In the genomic region with DNA sequence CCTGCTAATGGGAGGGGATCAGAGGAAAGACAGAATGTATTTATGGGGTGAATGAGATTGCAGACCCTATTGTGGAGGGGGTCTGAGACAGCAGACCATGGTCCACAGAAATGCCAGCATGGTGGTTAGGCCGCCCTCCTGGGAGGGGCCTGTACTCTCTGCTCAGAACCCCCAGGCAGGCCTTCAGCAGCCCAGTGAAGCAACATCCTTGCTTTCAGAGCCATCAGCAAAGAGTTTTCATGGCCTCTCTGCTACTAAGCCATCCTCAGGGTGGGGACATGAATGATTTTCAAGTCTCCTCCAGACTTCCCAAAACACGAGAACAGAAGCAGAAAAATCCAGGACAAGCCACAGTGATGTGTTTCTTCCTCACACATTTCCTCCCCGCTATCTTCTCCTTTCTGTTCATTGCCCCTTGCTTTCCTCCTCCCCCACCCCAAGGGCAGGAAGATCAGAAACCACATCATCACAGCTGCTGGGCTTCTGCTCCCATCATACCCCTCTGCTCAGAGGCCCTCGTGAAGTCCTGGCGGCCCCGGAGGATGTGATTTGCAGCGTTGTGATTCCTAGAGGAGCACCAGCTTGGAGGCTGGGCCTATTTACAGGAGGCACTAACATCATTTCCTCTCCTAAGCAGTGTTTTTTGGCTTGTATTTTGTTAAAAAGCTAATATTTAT, we compare ENCODE assay signal across 22 cellular contexts. TPM values are rescaled to one million over a fixed set of nuclear protein-coding genes. Genes with fewer than 3 reads are reported as not detected.
A peak's percentile ranks its signal among the peaks of the same experiment; 100 is the strongest.
DNase-seq lines count a peak whose midpoint lies in the region; ATAC-seq, FAIRE-seq and TF ChIP-seq lines count a peak whose summit lies in the region.
"Had no signal": no experiment of that assay in that cellular context is flagged by ENCODE, and none has a peak within 500 bp of the region (broad histone marks: within the 10 kb centered on the region; RNA-seq: fewer than 3 reads in every experiment).

No MANE protein-coding gene starts in this region.

- H3K4me1 ChIP-seq in BLaER1 (peaks cover 93% of the 10 kb centered on the region), endothelial cell of umbilical vein (ENCODE audit: control insufficient read depth, extremely low read depth, insufficient read depth, low read length) (peaks cover 55% of the 10 kb centered on the region), neural progenitor cell (peaks cover 25% of the 10 kb centered on the region), ovary (ENCODE audit: insufficient read depth) (peaks cover 6% of the 10 kb centered on the region)

- H3K36me3 Mint-ChIP-seq in neural progenitor cell, result no peaks in the 10 kb centered on the region
- H3K36me3 Mint-ChIP-seq in effector memory CD8-positive, alpha-beta T cell (ENCODE audit: insufficient read depth), result no peaks in the 10 kb centered on the region
- H3K36me3 Mint-ChIP-seq: CD4-positive, CD25-positive, alpha-beta regulatory T cell had no signal

- H2AFZ ChIP-seq in endothelial cell of umbilical vein (ENCODE audit: low read depth, low read length), result peak overlapping the region; percentile 70
- H2AFZ ChIP-seq in neural progenitor cell (replicated peaks), result no peak overlapping the region

- POLR2A ChIA-PET in endothelial cell of umbilical vein (lab: Charles Lee), result no interaction called here

- dilution Hi-C loops in endothelial cell of umbilical vein (cut with MboI; ENCODE audit: extremely low pct_ligation_motif_present, low sequenced_read_pairs), result no loop called here

- H3K27me3 ChIP-seq in BLaER1, result no peaks in the 10 kb centered on the region
- H3K27me3 ChIP-seq in endothelial cell of umbilical vein (ENCODE audit: control insufficient read depth in 2 of 2, insufficient read depth in 2 of 2, low read length in 2 of 2), result no peaks in the 10 kb centered on the region
- H3K27me3 ChIP-seq in neural progenitor cell, result peaks cover 81% of the 10 kb centered on the region
- H3K27me3 ChIP-seq in ovary, result no peaks in the 10 kb centered on the region
- H3K27me3 ChIP-seq: esophagus muscularis mucosa, vagina had no signal

- TF ChIP-seq POLR2A in endothelial cell of umbilical vein (IDR thresholded peaks at IDR 0.05; ENCODE audit: low read depth, low read length) (no peak), ovary (IDR thresholded peaks at IDR 0.05) (no peak)

- BruUV-seq in endothelial cell of umbilical vein (replicated peaks; lab: Mats Ljungman, UMichigan), result no TSS peak

- peaks cover 18% of the 10 kb centered on the region for H3F3A ChIP-seq in neural progenitor cell (ENCODE audit: low read depth)

- H3K9me3 Mint-ChIP-seq in neural progenitor cell, result peaks cover 5% of the 10 kb centered on the region
- H3K9me3 Mint-ChIP-seq in effector memory CD8-positive, alpha-beta T cell, result no peaks in the 10 kb centered on the region

- no peak for TF ChIP-seq EP300 in ovary (IDR thresholded peaks at IDR 0.05)

- DNase-seq in KBM-7 (peak; percentile 32), endothelial cell of umbilical vein (ENCODE audit: low read depth, low spot score) (peak; percentile 50), neural progenitor cell (ENCODE audit: low spot score) (no peak), ovary (no peak), NCI-H2227 (lab: John Stamatoyannopoulos, UW; ENCODE audit: unreplicated experiment) (no peak)
- no peak for DNase-seq in effector memory CD8-positive, alpha-beta T cell
- DNase-seq: activated effector memory CD4-positive, alpha-beta T cell treated with Interleukin-2 at 50 U/mL for 16 hours; amygdala; caudate nucleus; H7; left colon; NCI-H146; NCI-H774; psoas muscle; stimulated activated CD4-positive, alpha-beta T cell treated with anti-CD3 and anti-CD28 coated beads, Interleukin-4, amount 100 ng/mL, for 4 hours had no signal

- intact Hi-C loops in endothelial cell of umbilical vein (cut with micrococcal nuclease), result no loop called here
- intact Hi-C loops in ovary (cut with DNase I), result no loop called here

- FAIRE-seq in endothelial cell of umbilical vein (lab: Jason Lieb, UNC), result peak; percentile 66
- FAIRE-seq: GM12892, RCC 7860 had no signal

- in situ Hi-C loops in KBM-7 (cut with MboI; ENCODE audit: low pct_unique_long_range_greater_than_20kb, low sequenced_read_pairs), result loop anchor here (25.0 kb wide), 2 partner anchors 164 to 389 kb away; partner anchors contain the start of gene ARHGAP29

- H4K20me1 ChIP-seq in BLaER1 (no peaks in the 10 kb centered on the region), endothelial cell of umbilical vein (replicated peaks; ENCODE audit: control insufficient read depth, extremely low read depth, insufficient read depth, low read length) (no peaks in the 10 kb centered on the region), neural progenitor cell (ENCODE audit: low read depth) (no peaks in the 10 kb centered on the region)

- H3K9ac ChIP-seq in BLaER1 (peak overlapping the region; percentile 73), endothelial cell of umbilical vein (replicated peaks; ENCODE audit: extremely low read depth, insufficient read depth, low read length) (no peak overlapping the region), neural progenitor cell (no peak overlapping the region)

- no peak overlapping the region for H3K4me3 Mint-ChIP-seq in neural progenitor cell
- no peak overlapping the region for H3K4me3 Mint-ChIP-seq in effector memory CD8-positive, alpha-beta T cell
- H3K4me3 Mint-ChIP-seq: CD4-positive, CD25-positive, alpha-beta regulatory T cell had no signal

- CTCF ChIA-PET in endothelial cell of umbilical vein (lab: Charles Lee), result interaction anchor here (0.8 to 4.1 kb wide), 5 partner anchors 11 to 263 kb away, joined by 4 to 19 read pairs (median 5); no protein-coding TSS in a partner anchor

- H3K4me3 ChIP-seq in BLaER1, result peak overlapping the region; percentile 11
- no peak overlapping the region for H3K4me3 ChIP-seq in endothelial cell of umbilical vein (replicated peaks in 1 of 3; ENCODE audit: insufficient read depth in 1 of 3, low read depth in 1 of 3, low read length in 3 of 3)
- no peak overlapping the region for H3K4me3 ChIP-seq in neural progenitor cell
- H3K4me3 ChIP-seq in ovary, result no peak overlapping the region
- H3K4me3 ChIP-seq: esophagus muscularis mucosa, psoas muscle, vagina had no signal

- ATAC-seq in effector memory CD8-positive, alpha-beta T cell (replicated peaks), result no peak
- no peak for ATAC-seq in HG03521 (IDR thresholded peaks at IDR 0.05; ENCODE audit: unreplicated experiment)
- ATAC-seq: left colon, psoas muscle had no signal

- peak overlapping the region; percentile 88 for H3K27ac Mint-ChIP-seq in neural progenitor cell
- H3K27ac Mint-ChIP-seq in effector memory CD8-positive, alpha-beta T cell, result no peak overlapping the region
- H3K27ac Mint-ChIP-seq: CD4-positive, CD25-positive, alpha-beta regulatory T cell had no signal

- no peaks in the 10 kb centered on the region for H3K9me1 ChIP-seq in endothelial cell of umbilical vein (replicated peaks; ENCODE audit: control insufficient read depth, extremely low read depth, insufficient read depth, low read length)

- H3K36me3 ChIP-seq in BLaER1 (no peaks in the 10 kb centered on the region), endothelial cell of umbilical vein (ENCODE audit: control insufficient read depth in 2 of 2, extremely low read depth in 1 of 2, insufficient read depth in 2 of 2, low read length in 2 of 2) (no peaks in the 10 kb centered on the region), neural progenitor cell (no peaks in the 10 kb centered on the region), ovary (no peaks in the 10 kb centered on the region)
- H3K36me3 ChIP-seq: esophagus muscularis mucosa, vagina had no signal

- TF ChIP-seq CTCF in endothelial cell of umbilical vein (IDR thresholded peaks at IDR 0.05; ENCODE audit: extremely low read depth in 1 of 2, insufficient read depth in 1 of 2, low read depth in 1 of 2, low read length in 2 of 2), result no peak
- no peak for TF ChIP-seq CTCF in neural progenitor cell (IDR thresholded peaks at IDR 0.05)
- TF ChIP-seq CTCF in ovary (IDR thresholded peaks at IDR 0.05), result no peak

- 70 to 84% (median 84%) methylated on average over 7 of the region's 7 CpGs for WGBS in ovary, 3 donors

- H3K9me3 ChIP-seq in BLaER1, result no peaks in the 10 kb centered on the region
- H3K9me3 ChIP-seq in endothelial cell of umbilical vein (replicated peaks; ENCODE audit: control insufficient read depth, insufficient read depth, low read length), result no peaks in the 10 kb centered on the region
- no peaks in the 10 kb centered on the region for H3K9me3 ChIP-seq in neural progenitor cell (ENCODE audit: low read depth)
- no peaks in the 10 kb centered on the region for H3K9me3 ChIP-seq in ovary
- H3K9me3 ChIP-seq: esophagus muscularis mucosa, psoas muscle, vagina had no signal

- H3K27me3 Mint-ChIP-seq in neural progenitor cell (ENCODE audit: insufficient read depth, low read depth), result peaks cover 7% of the 10 kb centered on the region
- H3K27me3 Mint-ChIP-seq in effector memory CD8-positive, alpha-beta T cell, result peaks cover 12 to 18% of the 10 kb centered on the region in 2 donors

- H3K4me1 Mint-ChIP-seq in neural progenitor cell, result peaks cover 30% of the 10 kb centered on the region
- peaks cover 0 to 3% of the 10 kb centered on the region in 2 donors for H3K4me1 Mint-ChIP-seq in effector memory CD8-positive, alpha-beta T cell (ENCODE audit: low read depth in 2 of 2)

- H3K4me2 ChIP-seq in BLaER1 (peak overlapping the region; percentile 91), endothelial cell of umbilical vein (ENCODE audit: insufficient read depth, low read length) (no peak overlapping the region), neural progenitor cell (no peak overlapping the region)

- H3K79me2 ChIP-seq in endothelial cell of umbilical vein (ENCODE audit: control insufficient read depth, insufficient read depth, low read length) (no peaks in the 10 kb centered on the region), neural progenitor cell (ENCODE audit: low read depth) (no peaks in the 10 kb centered on the region)

- H3K27ac ChIP-seq in BLaER1, result peak overlapping the region; percentile 95
- H3K27ac ChIP-seq in endothelial cell of umbilical vein (ENCODE audit: insufficient read depth, low read depth, low read length), result peak overlapping the region; percentile 44
- H3K27ac ChIP-seq in neural progenitor cell, result no peak overlapping the region
- H3K27ac ChIP-seq in ovary, result no peak overlapping the region
- H3K27ac ChIP-seq: esophagus muscularis mucosa, psoas muscle, vagina had no signal

TF ChIP-seq in endothelial cell of umbilical vein, 7 proteins besides CTCF, POLR2A, EP300 and RAD21 (continues in another document):
- TF ChIP-seq POLR2AphosphoS5 (IDR thresholded peaks at IDR 0.05; ENCODE audit: insufficient read depth, low read depth, low read length), result no peak

RNA-seq across cellular contexts. Expression of gene ABCA4, which starts 48.0 kb away (rescaled TPM):
- total RNA-seq in endothelial cell of umbilical vein (4.9 and 5.0 TPM in 2 replicates), neural progenitor cell (ENCODE audit: low replicate concordance) (0.87 and 1.2 TPM in 2 replicates), ovary (1 to 10 TPM in 1 of 7 donors, under 1 TPM in 6; 0.12 to 3.1 (median 0.32) TPM)
- polyA plus RNA-seq in endothelial cell of umbilical vein (2.3 and 2.5 TPM in 2 replicates), ovary (1 to 10 TPM in 1 of 2 donors, under 1 TPM in 1; 0.42 to 1.2 TPM)
- 1.1 TPM in 2 replicates for polyA plus RNA-seq in endothelial cell of umbilical vein (2011; cell fraction: cytosol; rRNA removed)
- 8.9 and 12.1 TPM in 2 replicates for polyA plus RNA-seq in endothelial cell of umbilical vein (2011; cell fraction: nucleus; rRNA removed)
- 2.0 and 5.2 TPM in 2 replicates for polyA plus RNA-seq in endothelial cell of umbilical vein (2012)
- 3.4 and 5.3 TPM in 2 replicates for polyA minus RNA-seq in endothelial cell of umbilical vein
- polyA minus RNA-seq in endothelial cell of umbilical vein (2011; cell fraction: cytosol; rRNA and poly(A)+ RNA removed), result 3.3 TPM
- polyA minus RNA-seq in endothelial cell of umbilical vein (2011; cell fraction: nucleus; rRNA and poly(A)+ RNA removed), result 9.0 and 9.1 TPM in 2 replicates
- total RNA-seq: CD4-positive, CD25-positive, alpha-beta regulatory T cell had no signal
- polyA plus RNA-seq: CD4-positive, CD25-positive, alpha-beta regulatory T cell had no signal

Comparison
In these comparisons a context has a peak if more than half of its experiments do, and no peak if none do; other contexts are left out.
1. H3K27ac ChIP-seq: peak in BLaER1 (single experiment) and endothelial cell of umbilical vein (single experiment); none in neural progenitor cell (single experiment) and ovary (0 of 2).
2. DNase-seq: peak in KBM-7 (single experiment) and endothelial cell of umbilical vein (single experiment); none in neural progenitor cell (single experiment), effector memory CD8-positive, alpha-beta T cell (0 of 3), ovary (0 of 5) and NCI-H2227 (single experiment).